8 cellular contexts compared by ENCODE assay signal in the genomic region with DNA sequence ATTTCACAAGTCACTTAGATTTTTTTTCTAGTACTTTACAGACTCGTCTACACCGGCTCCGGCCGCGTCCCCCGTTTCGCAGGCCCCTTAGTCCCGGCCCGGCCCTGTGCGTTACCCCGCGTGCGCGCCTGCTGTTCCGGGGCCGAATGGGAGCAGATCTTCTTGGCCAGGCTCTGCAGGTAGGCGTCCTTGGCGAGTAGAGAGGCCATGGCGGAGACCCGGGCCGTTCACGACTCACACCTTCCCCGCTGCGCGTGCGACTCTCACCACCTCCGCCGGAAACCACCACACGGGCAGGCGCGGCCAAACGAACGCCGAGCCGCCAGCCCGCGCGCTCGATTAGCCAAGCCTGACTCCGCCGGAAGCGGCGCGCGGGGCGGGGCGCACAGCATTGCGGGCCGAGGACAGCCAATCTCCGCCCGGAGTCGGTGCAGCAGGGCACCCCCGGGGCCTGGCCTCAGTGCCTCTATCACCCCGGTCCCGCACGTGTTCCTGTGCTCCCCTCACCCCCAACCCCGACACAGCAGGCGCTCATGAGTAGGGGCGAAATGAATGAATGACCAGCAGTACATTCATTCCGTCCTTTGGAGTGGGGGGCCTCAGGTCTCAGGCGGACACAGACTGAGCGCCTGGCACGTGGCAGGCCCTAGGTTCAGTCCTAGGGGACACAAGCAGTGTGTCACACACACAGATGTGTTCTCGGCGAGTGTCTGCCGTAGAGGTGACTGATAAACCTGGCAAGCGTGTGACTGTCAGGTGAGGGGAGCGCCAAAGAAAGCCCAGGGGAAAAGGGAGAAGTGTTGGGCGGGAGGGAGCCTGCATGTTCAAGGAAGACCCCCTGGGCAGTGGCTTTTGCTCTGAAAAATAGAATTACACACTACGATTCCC. TPM values are rescaled to one million over a fixed set of nuclear protein-coding genes. Genes with fewer than 3 reads are reported as not detected.
DNase-seq lines count a peak whose midpoint lies in the region; ATAC-seq, FAIRE-seq and TF ChIP-seq lines count a peak whose summit lies in the region.

SURF6 (minus strand) TSS at position 265 of the 888 bp plus-strand sequence; CDS start at position 209, 56 bp downstream.

- intact Hi-C loops in activated B cell treated with CpG ODN at 0.5 μM for 24 hours (cut with micrococcal nuclease): loop anchor here (1.0 to 10.0 kb wide), 6 partner anchors 12 to 729 kb away; partner anchors contain the start of genes BRD3, CACFD1, MED22 and REXO4

- H3K79me2 ChIP-seq in smooth muscle cell (ENCODE audit: low read depth): peaks cover 21% of the 10 kb centered on the region

- H3K27ac Mint-ChIP-seq in activated B cell treated with CpG ODN at 0.5 μM for 24 hours (peak within 1 kb of the TSS; percentile 92), immature natural killer cell (peak within 1 kb of the TSS; percentile 92 to 96 (median 94))

- H3K27me3 Mint-ChIP-seq in activated B cell treated with CpG ODN at 0.5 μM for 24 hours (no peaks in the 10 kb centered on the region), immature natural killer cell (ENCODE audit: low read depth in 3 of 3) (peaks cover 0 to 7% (median 4%) of the 10 kb centered on the region in 3 donors)

- CTCF ChIA-PET in activated B cell treated with CpG ODN at 0.5 μM for 24 hours (lab: Charles Lee): interaction anchor here (0.6 kb wide), 1 partner anchor 706 kb away, joined by 3 read pairs; no protein-coding TSS in a partner anchor

- H3K4me1 Mint-ChIP-seq in activated B cell treated with CpG ODN at 0.5 μM for 24 hours (peaks cover 57% of the 10 kb centered on the region), immature natural killer cell (peaks cover 56 to 60% of the 10 kb centered on the region in 2 donors)

- DNase-seq in AG09309 (ENCODE audit: low read depth) (peak; percentile 45), NCI-H345 treated with DMSO at 0.1 percent for 48 hours (lab: John Stamatoyannopoulos, UW; ENCODE audit: unreplicated experiment) (peak; percentile 76), activated B cell treated with CpG ODN at 0.5 μM for 24 hours (peak; percentile 94), bronchial epithelial cell (ENCODE audit: low read depth) (peak; percentile 71), immature natural killer cell (peak; percentile 93 to 94 (median 93)), smooth muscle cell (lab: John Stamatoyannopoulos, UW; ENCODE audit: unreplicated experiment) (peak; percentile 60)

- H2AFZ ChIP-seq in smooth muscle cell (ENCODE audit: low read depth): peak within 1 kb of the TSS; percentile 84

- H3F3A ChIP-seq in smooth muscle cell (ENCODE audit: low read depth): no peaks in the 10 kb centered on the region

- H3K4me3 Mint-ChIP-seq in activated B cell treated with CpG ODN at 0.5 μM for 24 hours (peak within 1 kb of the TSS; percentile 97), immature natural killer cell (peak within 1 kb of the TSS; percentile 96 to 97 (median 96))

- TF ChIP-seq CTCF in AG09309 (IDR thresholded peaks at IDR 0.05; ENCODE audit: control insufficient read depth, insufficient read depth, low read depth, low read length, missing control alignments) (no peak), activated B cell treated with CpG ODN at 0.5 μM for 24 hours (IDR thresholded peaks at IDR 0.05) (no peak), bronchial epithelial cell (IDR thresholded peaks at IDR 0.05; ENCODE audit: insufficient read depth, low read length, severe bottlenecking) (no peak), smooth muscle cell (IDR thresholded peaks at IDR 0.05; ENCODE audit: borderline replicate concordance, insufficient read depth, poor library complexity, severe bottlenecking) (no peak)

- ATAC-seq in GM19043 (IDR thresholded peaks at IDR 0.05; ENCODE audit: low read depth, unreplicated experiment) (peak; percentile 76), HG03342 (IDR thresholded peaks at IDR 0.05; ENCODE audit: unreplicated experiment) (peak; percentile 89), activated B cell treated with CpG ODN at 0.5 μM for 24 hours (ENCODE audit: low read depth) (peak; percentile 93)

- POLR2A ChIA-PET in activated B cell treated with CpG ODN at 0.5 μM for 24 hours (lab: Charles Lee): interaction anchor here (0.6 to 4.6 kb wide), 6 partner anchors 12 to 172 kb away, joined by 3 to 32 read pairs (median 4); partner anchors contain the start of genes MED22 and RPL7A

- 8% methylated on average over 68 of the region's 70 CpGs for WGBS in smooth muscle cell (ENCODE audit: low lambda C conversion rate)

- peaks cover 7% of the 10 kb centered on the region for H3K4me1 ChIP-seq in smooth muscle cell (ENCODE audit: low read depth)

- H3K9ac ChIP-seq in smooth muscle cell (ENCODE audit: low read depth): peak within 1 kb of the TSS; percentile 79

- H3K9me3 Mint-ChIP-seq in activated B cell treated with CpG ODN at 0.5 μM for 24 hours (no peaks in the 10 kb centered on the region), immature natural killer cell (no peaks in the 10 kb centered on the region)

- H3K36me3 ChIP-seq in bronchial epithelial cell (ENCODE audit: control insufficient read depth, insufficient read depth, low read length) (peaks cover 30% of the 10 kb centered on the region), smooth muscle cell (ENCODE audit: low read depth) (no peaks in the 10 kb centered on the region)

- peaks cover 65% of the 10 kb centered on the region for H3K36me3 Mint-ChIP-seq in activated B cell treated with CpG ODN at 0.5 μM for 24 hours (ENCODE audit: low read depth)
- peaks cover 10 to 35% (median 17%) of the 10 kb centered on the region in 3 donors for H3K36me3 Mint-ChIP-seq in immature natural killer cell

- no peaks in the 10 kb centered on the region for H3K9me3 ChIP-seq in smooth muscle cell (replicated peaks; ENCODE audit: low read depth)

- no peak for FAIRE-seq in bronchial epithelial cell (lab: Jason Lieb, UNC)

- H3K4me3 ChIP-seq in AG09309 (ENCODE audit: control insufficient read depth, low read depth, low read length) (peak within 1 kb of the TSS; percentile 70), bronchial epithelial cell (ENCODE audit: low read depth, low read length) (peak within 1 kb of the TSS; percentile 94), smooth muscle cell (peak within 1 kb of the TSS; percentile 98)

- H3K27ac ChIP-seq in smooth muscle cell (ENCODE audit: low read depth): peak within 1 kb of the TSS; percentile 61

- H3K4me2 ChIP-seq in smooth muscle cell: peak within 1 kb of the TSS; percentile 99

- H3K27me3 ChIP-seq in bronchial epithelial cell (ENCODE audit: control insufficient read depth, insufficient read depth, low read length) (no peaks in the 10 kb centered on the region), smooth muscle cell (ENCODE audit: low read depth) (no peaks in the 10 kb centered on the region)

- peaks cover 12% of the 10 kb centered on the region for H4K20me1 ChIP-seq in smooth muscle cell (ENCODE audit: low read depth)

RNA-seq across cellular contexts. Expression of gene SURF6, which starts in this region (rescaled TPM):
- total RNA-seq in activated B cell treated with CpG ODN at 0.5 μM for 24 hours: 22.4 and 23.9 TPM in 2 replicates
- total RNA-seq in bronchial epithelial cell: 9.0 and 11.1 TPM in 2 replicates
- 10 to 100 TPM in 1 of 3 donors, 1 to 10 TPM in 2; 3.0 to 15.5 (median 5.7) TPM for polyA plus RNA-seq in immature natural killer cell
- 8.1 and 11.7 TPM in 2 replicates for total RNA-seq in smooth muscle cell
- polyA plus RNA-seq in smooth muscle cell: 16.5 and 17.8 TPM in 2 replicates

Comparison
In these comparisons a context has a peak if more than half of its experiments do, and no peak if none do; other contexts are left out.
1. Peak in every context shown above with its lines: DNase-seq, ATAC-seq, H3K4me3 ChIP-seq and H3K27ac ChIP-seq.